ENCODE assay signal across 8 cellular contexts in the genomic region with DNA sequence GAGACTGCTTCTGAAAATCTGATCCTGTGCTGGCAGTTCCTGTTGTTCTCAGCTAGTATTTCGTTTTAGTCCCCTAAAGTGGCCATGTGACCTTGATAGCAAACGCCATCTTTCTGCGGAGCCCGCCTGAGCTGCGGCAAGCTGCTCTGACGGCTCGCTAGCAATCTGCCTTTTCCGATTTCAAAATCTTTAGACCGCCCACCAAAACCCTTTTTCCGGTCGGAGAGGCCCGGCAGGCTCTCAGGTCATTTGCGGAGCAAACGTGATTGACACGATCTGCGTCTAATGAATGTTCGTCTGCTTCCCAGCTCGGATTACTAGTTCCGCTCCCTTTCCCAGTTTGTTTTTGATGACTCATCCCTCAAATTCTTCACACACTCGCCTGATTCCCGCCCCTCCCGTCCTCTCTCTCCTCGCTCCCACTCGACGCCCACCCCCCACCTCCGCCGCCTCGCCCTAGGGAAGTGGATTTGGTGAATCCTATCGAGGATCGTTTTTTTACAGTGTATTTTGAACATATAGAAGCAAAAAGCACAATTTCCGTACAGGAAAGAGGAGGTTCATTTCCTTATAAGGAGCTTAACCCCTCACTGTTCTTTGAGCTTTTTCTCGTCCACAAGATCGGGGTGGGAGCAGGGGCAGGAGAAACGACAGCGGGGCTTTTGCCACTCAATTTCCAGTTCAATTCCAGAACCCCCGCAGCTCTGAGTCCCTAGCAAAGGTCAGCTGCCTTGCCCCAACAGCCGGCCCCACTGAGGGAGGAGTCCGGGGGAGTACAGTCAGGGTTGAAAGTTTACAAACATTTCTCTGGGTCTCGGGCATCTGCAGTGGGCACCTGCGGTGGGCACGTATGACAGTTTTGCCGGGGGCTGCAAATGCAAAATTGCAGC. TPM values are rescaled to one million over a fixed set of nuclear protein-coding genes. Genes with fewer than 3 reads are reported as not detected.
DNase-seq lines count a peak whose midpoint lies in the region; ATAC-seq and TF ChIP-seq lines count a peak whose summit lies in the region.

No MANE protein-coding gene starts in this region.

- TF ChIP-seq CTCF in GM12865 (IDR thresholded peaks at IDR 0.05; ENCODE audit: insufficient read depth, low read depth, low read length, missing control alignments) (no peak), upper lobe of left lung (IDR thresholded peaks at IDR 0.05) (no peak)

- peak; percentile 91 for ATAC-seq in HG02642 (IDR thresholded peaks at IDR 0.05; ENCODE audit: poor library complexity, unreplicated experiment)
- peak; percentile 91 to 96 for ATAC-seq in left cardiac atrium
- peak; percentile 92 to 97 for ATAC-seq in upper lobe of left lung (ENCODE audit: low FRiP score in 2 of 2)

- H3K4me3 ChIP-seq in GM12865 (ENCODE audit: low read depth, low read length), result peak overlapping the region; percentile 73
- H3K4me3 ChIP-seq in upper lobe of left lung, result peak overlapping the region in 3 of 4 donors; percentile 39 to 56 (median 52)

- H3K27ac ChIP-seq in upper lobe of left lung, result peak overlapping the region; percentile 83 to 93 (median 90)

- WGBS in upper lobe of left lung, 2 donors, result 2 to 37% methylated on average over 36 to 42 of the region's 42 CpGs

- TF ChIP-seq EP300 in upper lobe of left lung (IDR thresholded peaks at IDR 0.05), result no peak

- peak; percentile 96 for DNase-seq in GM12865 (ENCODE audit: low read depth)
- DNase-seq in NCI-H1105 (lab: John Stamatoyannopoulos, UW), result peak; percentile 91
- DNase-seq in T-helper 1 cell, result peak; percentile 64 to 92 (median 74)
- DNase-seq in amniotic stem cell (lab: John Stamatoyannopoulos, UW), result peak; percentile 82
- peak; percentile 86 for DNase-seq in left cardiac atrium
- DNase-seq in posterior cingulate gyrus, result peak; percentile 76 to 98 (median 84)
- DNase-seq in upper lobe of left lung, result peak; percentile 85 to 89

- TF ChIP-seq POLR2A in upper lobe of left lung (IDR thresholded peaks at IDR 0.05), result peak in 2 of 4 donors; percentile 67 to 82

- H3K27me3 ChIP-seq in upper lobe of left lung, result no peaks in the 10 kb centered on the region

- intact Hi-C loops in left cardiac atrium (cut with DNase I) (no loop called here), posterior cingulate gyrus (cut with DNase I) (no loop called here)

- no peaks in the 10 kb centered on the region for H3K9me3 ChIP-seq in upper lobe of left lung

- peaks cover 0 to 6% (median 2%) of the 10 kb centered on the region in 4 donors for H3K4me1 ChIP-seq in upper lobe of left lung

- no peaks in the 10 kb centered on the region for H3K36me3 ChIP-seq in upper lobe of left lung

RNA-seq across cellular contexts. Expression of a gene that starts 37.5 kb away (rescaled TPM):
- total RNA-seq in left cardiac atrium, result under 1 TPM; 0.52 to 0.97 TPM
- total RNA-seq in upper lobe of left lung, result 1 to 10 TPM in 1 of 6 donors, under 1 TPM in 4, not detected in 1; 0.20 to 1.0 (median 0.61) TPM

RNA-seq across cellular contexts. Expression of a gene that starts 40.9 kb away (rescaled TPM):
- total RNA-seq in left cardiac atrium (not detected), upper lobe of left lung (1 to 10 TPM in 3 of 6 donors, not detected in 3; 1.4 to 4.0 (median 2.7) TPM)

Comparison
In these comparisons a context has a peak if more than half of its experiments do, and no peak if none do; other contexts are left out.
1. Peak in every context shown above with its lines: DNase-seq, ATAC-seq, H3K4me3 ChIP-seq and H3K27ac ChIP-seq.